ENCODE assay signal across 9 cellular contexts in genomic region chr2:43084699-43085091, GRCh38.
DNase-seq lines count a peak whose midpoint lies in the region; ATAC-seq, FAIRE-seq and TF ChIP-seq lines count a peak whose summit lies in the region.
"Had no signal": no experiment of that assay in that cellular context is flagged by ENCODE, and none has a peak within 500 bp of the region (broad histone marks: within the 10 kb centered on the region; RNA-seq: fewer than 3 reads in every experiment).

No MANE protein-coding gene starts in this region.

- H3K4me3 ChIP-seq in muscle layer of colon (ENCODE audit: low read depth in 1 of 2, low read length in 2 of 2), result no peak overlapping the region
- no peak overlapping the region for H3K4me3 ChIP-seq in upper lobe of right lung
- H3K4me3 ChIP-seq: GM12878 had no signal

- H3K9me3 ChIP-seq in muscle layer of colon (ENCODE audit: low read length) (no peaks in the 10 kb centered on the region), upper lobe of right lung (no peaks in the 10 kb centered on the region)

- no peak for FAIRE-seq in urothelium cell line (lab: Jason Lieb, UNC)
- FAIRE-seq: endometrium, GM12878 had no signal

- H3K27ac ChIP-seq in epithelial cell of prostate (peak overlapping the region; percentile 99), muscle layer of colon (ENCODE audit: low read depth, low read length) (peak overlapping the region; percentile 92), upper lobe of right lung (peak overlapping the region; percentile 88)

- no peak for TF ChIP-seq CTCF in upper lobe of right lung (IDR thresholded peaks at IDR 0.05)

- H3K9ac ChIP-seq in muscle layer of colon (ENCODE audit: low read length), result peak overlapping the region; percentile 3

- intact Hi-C loops in upper lobe of right lung (cut with DNase I), result no loop called here
- intact Hi-C loops in left colon (cut with DNase I, micrococcal nuclease), result no loop called here

- H3K27me3 ChIP-seq in muscle layer of colon (ENCODE audit: control insufficient read depth in 1 of 2, insufficient read depth in 2 of 2, low read length in 2 of 2), result no peaks in the 10 kb centered on the region
- no peaks in the 10 kb centered on the region for H3K27me3 ChIP-seq in upper lobe of right lung

- H3K4me1 ChIP-seq in muscle layer of colon (ENCODE audit: insufficient read depth, low read length), result peaks cover 83% of the 10 kb centered on the region
- peaks cover 59% of the 10 kb centered on the region for H3K4me1 ChIP-seq in upper lobe of right lung

- peak; percentile 39 for DNase-seq in SK-N-DZ (ENCODE audit: low spot score)
- DNase-seq in epithelial cell of prostate (ENCODE audit: low read depth, low spot score), result no peak
- no peak for DNase-seq in upper lobe of right lung
- no peak for DNase-seq in left colon
- DNase-seq in urothelium cell line (ENCODE audit: low spot score), result no peak

- ATAC-seq in upper lobe of right lung (no peak), left colon (no peak), GM19035 (IDR thresholded peaks at IDR 0.05; ENCODE audit: unreplicated experiment) (no peak)
- ATAC-seq: GM12878 had no signal

- no peaks in the 10 kb centered on the region for H3K36me3 ChIP-seq in muscle layer of colon (ENCODE audit: insufficient read depth, low read length)
- H3K36me3 ChIP-seq in upper lobe of right lung, result no peaks in the 10 kb centered on the region
